34 cellular contexts compared by ENCODE assay signal in genomic region chr2:220014961-220015360, GRCh38.
"Had no signal": no experiment of that assay in that cellular context is flagged by ENCODE, and none has a peak within 500 bp of the region (broad histone marks: within the 10 kb centered on the region; RNA-seq: fewer than 3 reads in every experiment).

No MANE protein-coding gene starts in this region.

- H3K27me3 ChIP-seq: adrenal gland, ascending aorta, body of pancreas, brain microvascular endothelial cell, breast epithelium, cardiac muscle cell had no signal

- H3K9me3 ChIP-seq: adrenal gland, ascending aorta, body of pancreas, breast epithelium had no signal

- H3K36me3 ChIP-seq: adrenal gland, ascending aorta, brain microvascular endothelial cell, breast epithelium, cardiac muscle cell had no signal

- DNase-seq: activated effector memory CD4-positive, alpha-beta T cell treated with anti-CD3 and anti-CD28 coated beads, Interleukin-2, amount 50 U/mL, for 16 hours; activated effector memory CD4-positive, alpha-beta T cell treated with Interleukin-2 at 50 U/mL for 16 hours; activated gamma-delta T cell; activated gamma-delta T cell treated with Interleukin-2 at 50 U/mL for 16 hours; activated naive CD4-positive, alpha-beta T cell; activated naive CD4-positive, alpha-beta T cell treated with anti-CD3 and anti-CD28 coated beads for 36 hours; activated naive CD4-positive, alpha-beta T cell treated with anti-CD3 and anti-CD28 coated beads, Interleukin-2, amount 10 ng/mL, durations not matched to agents 7 days and 5 days; activated naive CD4-positive, alpha-beta T cell treated with anti-CD3 and anti-CD28 coated beads, Interleukin-2, amount 50 U/mL, for 16 hours; activated naive CD4-positive, alpha-beta T cell treated with Interleukin-2 at 50 U/mL for 16 hours; activated naive CD8-positive, alpha-beta T cell treated with anti-CD3 and anti-CD28 coated beads for 36 hours; activated naive CD8-positive, alpha-beta T cell treated with anti-CD3 and anti-CD28 coated beads, Interleukin-2, amount 10 ng/mL, durations not matched to agents 7 days and 5 days; activated naive CD8-positive, alpha-beta T cell treated with anti-CD3 and anti-CD28 coated beads, Interleukin-2, amount 50 U/mL, for 24 hours; activated T-cell treated with anti-CD3 and anti-CD28 coated beads, Interleukin-2, amount 50 U/mL, for 1 hour; activated T-cell treated with anti-CD3 and anti-CD28 coated beads, Interleukin-2, amount 50 U/mL, for 24 hours; activated T-cell treated with anti-CD3 and anti-CD28 coated beads, Interleukin-2, amount 50 U/mL, for 4 hours; activated T-cell treated with anti-CD3 and anti-CD28 coated beads, Interleukin-2, amount 50 U/mL, for 48 hours; activated T-cell treated with anti-CD3 and anti-CD28 coated beads, Interleukin-2, amount 50 U/mL, for 72 hours; adrenal gland; amniotic stem cell; amygdala; anterior cingulate cortex; aorta; body of pancreas; brain microvascular endothelial cell; caudate nucleus; central memory CD4-positive, alpha-beta T cell; cerebellar nuclear complex had no signal

- FAIRE-seq: astrocyte, bronchial epithelial cell had no signal

- H3K4me1 ChIP-seq: adrenal gland, ascending aorta, body of pancreas, breast epithelium had no signal

- ATAC-seq: activated naive CD4-positive, alpha-beta T cell treated with anti-CD3 and anti-CD28 coated beads, Interleukin-2, amount 50 U/mL, for 72 hours; activated naive CD8-positive, alpha-beta T cell treated with anti-CD3 and anti-CD28 coated beads, Interleukin-2, amount 50 U/mL, for 24 hours; activated T-cell treated with anti-CD3 and anti-CD28 coated beads, Interleukin-2, amount 50 U/mL, for 4 hours; activated T-cell treated with anti-CD3 and anti-CD28 coated beads, Interleukin-2, amount 50 U/mL, for 72 hours; activated T-helper 17 cell treated with anti-CD3 and anti-CD28 coated beads, Interleukin-2, amount 50 U/mL, for 72 hours; body of pancreas had no signal

- H3K27ac ChIP-seq: adrenal gland, ascending aorta, body of pancreas, brain microvascular endothelial cell, breast epithelium, cardiac muscle cell had no signal

- H3K4me3 ChIP-seq: adrenal gland, ascending aorta, body of pancreas, breast epithelium, cardiac muscle cell had no signal
